Comparison of ENCODE assay signal across 12 cellular contexts in genomic region chr15:62895139-62895866, GRCh38.
DNase-seq lines count a peak whose midpoint lies in the region; ATAC-seq, FAIRE-seq and TF ChIP-seq lines count a peak whose summit lies in the region.
"Had no signal": no experiment of that assay in that cellular context is flagged by ENCODE, and none has a peak within 500 bp of the region (broad histone marks: within the 10 kb centered on the region; RNA-seq: fewer than 3 reads in every experiment).

No MANE protein-coding gene starts in this region.

- no peaks in the 10 kb centered on the region for H3K27me3 Mint-ChIP-seq in type B pancreatic cell

- H3K4me1 Mint-ChIP-seq in type B pancreatic cell (ENCODE audit: unreplicated experiment), result peaks cover 57% of the 10 kb centered on the region
- H3K4me1 Mint-ChIP-seq: B cell had no signal

- DNase-seq in heart right ventricle (peak in 1 of 2 donors; percentile 51), cardiac septum (ENCODE audit: low spot score) (no peak), brain pericyte (ENCODE audit: low read depth, low spot score) (peak; percentile 50), kidney tubule cell (ENCODE audit: low spot score) (peak; percentile 73), type B pancreatic cell (ENCODE audit: extremely low spot score, unreplicated experiment) (no peak), D721Med (ENCODE audit: insufficient read length, low spot score) (no peak), NCI-H1694 treated with DMSO at 0.1 percent for 48 hours (lab: John Stamatoyannopoulos, UW) (no peak)
- DNase-seq in activated effector memory CD4-positive, alpha-beta T cell treated with Interleukin-2 at 50 U/mL for 16 hours, result no peak
- DNase-seq: colonic mucosa, NCI-H2107 had no signal

- no peaks in the 10 kb centered on the region for H3K36me3 ChIP-seq in heart right ventricle
- H3K36me3 ChIP-seq: colonic mucosa had no signal

- H3K4me3 ChIP-seq in heart right ventricle, result no peak overlapping the region
- H3K4me3 ChIP-seq: colonic mucosa, lung had no signal

- peaks cover 8 to 64% (median 46%) of the 10 kb centered on the region in 9 donors for H3K4me1 ChIP-seq in heart right ventricle

- no peak for FAIRE-seq in D721Med (lab: Jason Lieb, UNC)

- no peak for ATAC-seq in heart right ventricle

- peak overlapping the region; percentile 79 for H3K4me3 Mint-ChIP-seq in type B pancreatic cell
- H3K4me3 Mint-ChIP-seq: B cell had no signal

- H3K27me3 ChIP-seq in heart right ventricle, result no peaks in the 10 kb centered on the region
- H3K27me3 ChIP-seq: colonic mucosa had no signal

- intact Hi-C loops in heart right ventricle (cut with DNase I), result loop anchor here in 3 of 10 donors (5.0 kb wide), 2 partner anchors 107 to 147 kb away; partner anchors contain the start of gene TPM1 (in 2 of the 3)
- intact Hi-C loops in cardiac septum (cut with DNase I), result loop anchor here (5.0 kb wide), 2 partner anchors 47 to 48 kb away; no protein-coding TSS in a partner anchor

- TF ChIP-seq CTCF in heart right ventricle (IDR thresholded peaks at IDR 0.05), result no peak
- TF ChIP-seq CTCF in type B pancreatic cell (conservative IDR thresholded peaks at IDR 0.05), result no peak
- no peak for TF ChIP-seq CTCF in D721Med (IDR thresholded peaks at IDR 0.05; ENCODE audit: insufficient read depth, missing control alignments)

- H3K9me3 Mint-ChIP-seq in type B pancreatic cell, result no peaks in the 10 kb centered on the region

- peak overlapping the region in 8 of 10 donors; percentile 85 to 93 (median 88) for H3K27ac ChIP-seq in heart right ventricle

- no peaks in the 10 kb centered on the region for H3K36me3 Mint-ChIP-seq in type B pancreatic cell

- WGBS in heart right ventricle, 2 donors, result 66 to 71% methylated on average over 6 of the region's 6 CpGs

- H3K27ac Mint-ChIP-seq in type B pancreatic cell, result peak overlapping the region; percentile 93
- H3K27ac Mint-ChIP-seq: B cell had no signal

- no peaks in the 10 kb centered on the region for H3K9me3 ChIP-seq in heart right ventricle
- H3K9me3 ChIP-seq: colonic mucosa had no signal

Comparison
In these comparisons a context has a peak if more than half of its experiments do, and no peak if none do; other contexts are left out.
1. DNase-seq: peak in brain pericyte (single experiment) and kidney tubule cell (single experiment); none in cardiac septum (single experiment), type B pancreatic cell (single experiment), D721Med (single experiment), NCI-H1694 treated with DMSO at 0.1 percent for 48 hours (single experiment) and activated effector memory CD4-positive, alpha-beta T cell treated with Interleukin-2 at 50 U/mL for 16 hours (single experiment).